ENCODE assay signal across 8 cellular contexts in the genomic region with DNA sequence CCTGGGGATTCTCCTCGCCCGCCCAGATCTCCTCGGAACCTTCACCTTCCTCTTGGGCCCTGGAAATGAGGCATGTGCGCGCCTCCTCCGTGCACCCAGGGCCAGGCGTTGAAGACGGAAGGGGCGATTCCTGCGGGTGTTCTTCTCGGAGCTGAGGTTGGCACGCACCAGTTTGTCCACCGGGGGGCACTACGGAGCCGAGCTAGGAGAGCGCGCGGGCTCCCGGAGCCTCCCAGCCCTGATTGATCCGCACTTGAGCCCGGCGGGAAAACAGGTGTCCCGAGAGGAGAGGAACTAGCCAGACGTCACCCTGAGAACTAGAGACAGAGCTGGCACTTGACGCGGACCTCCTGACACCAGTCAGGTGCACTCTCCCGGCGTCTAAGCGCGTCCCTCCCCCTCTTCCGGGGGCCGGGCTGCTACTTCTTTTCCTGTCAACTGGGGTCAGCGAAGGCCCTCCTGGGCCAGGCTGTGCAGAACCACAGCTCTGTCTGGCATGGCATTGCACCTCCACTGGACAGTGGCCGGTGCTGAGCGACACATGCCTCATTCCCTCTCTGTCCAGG. TPM values are rescaled to one million over a fixed set of nuclear protein-coding genes. Genes with fewer than 3 reads are reported as not detected.
A peak's percentile ranks its signal among the peaks of the same experiment; 100 is the strongest.
DNase-seq lines count a peak whose midpoint lies in the region; ATAC-seq and TF ChIP-seq lines count a peak whose summit lies in the region.

No MANE protein-coding gene starts in this region.

- H3K9ac ChIP-seq in MM.1S (ENCODE audit: low read length): peak overlapping the region; percentile 40; the same call in 1 of the 2 replicates

- H3K4me2 ChIP-seq in MM.1S (ENCODE audit: low read depth, low read length) (peak overlapping the region; percentile 91), osteoblast (ENCODE audit: insufficient read depth, low read length) (peak overlapping the region; percentile 78)

- POLR2A ChIA-PET in CD8-positive, alpha-beta T cell (lab: Charles Lee): interaction anchor here (1.4 kb wide), 1 partner anchor 21 kb away, joined by 5 read pairs; a partner anchor contains a TSS

- no peaks in the 10 kb centered on the region for H3K27me3 ChIP-seq in CD8-positive, alpha-beta T cell (ENCODE audit: insufficient read depth, low read length)
- 0 out of 2 replicates have a peak, but pooled peaks cover 4% of the 10 kb centered on the region for H3K27me3 ChIP-seq in MM.1S (replicated peaks; ENCODE audit: insufficient read depth, low read length)
- H3K27me3 ChIP-seq in osteoblast (ENCODE audit: insufficient read depth, low read length): no peaks in the 10 kb centered on the region
- H3K27me3 ChIP-seq in testis: no peaks in the 10 kb centered on the region

- H3K9me3 ChIP-seq in CD8-positive, alpha-beta T cell (ENCODE audit: low read length): no peaks in the 10 kb centered on the region
- no peaks in the 10 kb centered on the region for H3K9me3 ChIP-seq in MM.1S (replicated peaks; ENCODE audit: insufficient read depth, low read length)
- no peaks in the 10 kb centered on the region for H3K9me3 ChIP-seq in osteoblast (ENCODE audit: low read depth, low read length)
- H3K9me3 ChIP-seq in testis: no peaks in the 10 kb centered on the region

- TF ChIP-seq CTCF in CD8-positive, alpha-beta T cell (IDR thresholded peaks at IDR 0.05): peak; percentile 70
- TF ChIP-seq CTCF in MM.1S (IDR thresholded peaks at IDR 0.05; ENCODE audit: low read length) (peak; percentile 89), osteoblast (IDR thresholded peaks at IDR 0.05; ENCODE audit: extremely low read depth, low read depth, low read length) (peak; percentile 86), testis (IDR thresholded peaks at IDR 0.05) (peak; percentile 49 to 79 (median 71))

- peaks cover 9% of the 10 kb centered on the region; the same call in 1 of the 2 replicates for H3F3A ChIP-seq in MM.1S (ENCODE audit: insufficient read depth, low read length)

- CTCF ChIA-PET in CD8-positive, alpha-beta T cell (lab: Charles Lee): interaction anchor here (0.9 to 6.8 kb wide), 20 partner anchors 9 to 593 kb away, joined by 3 to 59 read pairs (median 4); a partner anchor contains a TSS

- no peaks in the 10 kb centered on the region for H3K36me3 ChIP-seq in CD8-positive, alpha-beta T cell (ENCODE audit: insufficient read depth, low read length)
- no peaks in the 10 kb centered on the region for H3K36me3 ChIP-seq in MM.1S (replicated peaks; ENCODE audit: insufficient read depth, low read length)
- H3K36me3 ChIP-seq in osteoblast (ENCODE audit: insufficient read depth, low read length): no peaks in the 10 kb centered on the region
- H3K36me3 ChIP-seq in testis (ENCODE audit: low read depth, missing control alignments): no peaks in the 10 kb centered on the region

- H3K4me1 Mint-ChIP-seq in CD8-positive, alpha-beta T cell (ENCODE audit: low read depth): peaks cover 12% of the 10 kb centered on the region

- H2AFZ ChIP-seq in MM.1S (ENCODE audit: low read length) (peak overlapping the region; percentile 78), osteoblast (ENCODE audit: low read length) (peak overlapping the region; percentile 97)

- no peaks in the 10 kb centered on the region for H3K79me2 ChIP-seq in MM.1S (ENCODE audit: low read length)
- no peaks in the 10 kb centered on the region for H3K79me2 ChIP-seq in osteoblast (ENCODE audit: insufficient read depth, low read length)

- TF ChIP-seq POLR2A in testis (IDR thresholded peaks at IDR 0.05): no peak

- H3K9me3 Mint-ChIP-seq in CD8-positive, alpha-beta T cell: no peaks in the 10 kb centered on the region

- intact Hi-C loops in CD8-positive, alpha-beta T cell (cut with DNase I, micrococcal nuclease): loop anchor here (1.0 to 2.0 kb wide), 3 partner anchors 28 to 394 kb away; no protein-coding TSS in a partner anchor
- intact Hi-C loops in testis (cut with DNase I; ENCODE audit: low total_unique reads): no loop called here

- H3K4me3 Mint-ChIP-seq in CD8-positive, alpha-beta T cell: peak overlapping the region; percentile 86

- H3K27ac Mint-ChIP-seq in CD8-positive, alpha-beta T cell: no peak overlapping the region

- peak; percentile 58 to 86 (median 73) for DNase-seq in CD8-positive, alpha-beta T cell
- DNase-seq in MM.1S: peak; percentile 84
- DNase-seq in SHP77 treated with DMSO at 0.1 percent for 48 hours (lab: John Stamatoyannopoulos, UW): peak; percentile 86
- DNase-seq in activated gamma-delta T cell treated with Interleukin-2 at 50 U/mL for 16 hours: peak; percentile 76
- peak; percentile 63 for DNase-seq in globus pallidus (ENCODE audit: low spot score)
- DNase-seq in osteoblast (ENCODE audit: insufficient read length, low spot score, missing footprints): peak; percentile 95
- DNase-seq in testis: peak; percentile 91

- peak overlapping the region; percentile 78 for H3K4me3 ChIP-seq in CD8-positive, alpha-beta T cell (ENCODE audit: low read depth, low read length)
- H3K4me3 ChIP-seq in MM.1S (ENCODE audit: low read length) (peak overlapping the region; percentile 56), osteoblast (ENCODE audit: insufficient read depth, low read length) (peak overlapping the region; percentile 62), testis (peak overlapping the region; percentile 4 to 53)

- 1% methylated on average over 12 to 35 of the region's 35 CpGs for WGBS in testis, 2 donors

- H3K9me2 ChIP-seq in MM.1S (replicated peaks; ENCODE audit: insufficient read depth, low read length): no peaks in the 10 kb centered on the region

- no peaks in the 10 kb centered on the region for H3K27me3 Mint-ChIP-seq in CD8-positive, alpha-beta T cell (ENCODE audit: low read depth)

- H3K4me1 ChIP-seq in CD8-positive, alpha-beta T cell (ENCODE audit: insufficient read depth, low read length): peaks cover 8% of the 10 kb centered on the region
- H3K4me1 ChIP-seq in MM.1S (ENCODE audit: low read length) (0 out of 2 replicates have a peak, but pooled peaks cover 3% of the 10 kb centered on the region), osteoblast (ENCODE audit: insufficient read depth, low read length) (peaks cover 27% of the 10 kb centered on the region), testis (peaks cover 4% of the 10 kb centered on the region)

- H3K36me3 Mint-ChIP-seq in CD8-positive, alpha-beta T cell: no peaks in the 10 kb centered on the region

- H4K20me1 ChIP-seq in MM.1S (ENCODE audit: insufficient read depth, low read length) (no peaks in the 10 kb centered on the region), osteoblast (ENCODE audit: insufficient read depth, low read length) (no peaks in the 10 kb centered on the region)

- H3K27ac ChIP-seq in CD8-positive, alpha-beta T cell (ENCODE audit: low read depth, low read length): no peak overlapping the region
- H3K27ac ChIP-seq in MM.1S (ENCODE audit: low read length) (no peak overlapping the region), osteoblast (ENCODE audit: low read depth, low read length) (no peak overlapping the region), testis (no peak overlapping the region)

- ATAC-seq in CD8-positive, alpha-beta T cell: peak; percentile 94
- peak; percentile 67 for ATAC-seq in GM21390 (IDR thresholded peaks at IDR 0.05; ENCODE audit: unreplicated experiment)

RNA-seq across cellular contexts. Expression of a gene that starts 18.3 kb away (rescaled TPM):
- not detected for total RNA-seq in CD8-positive, alpha-beta T cell
- total RNA-seq in osteoblast (10.9 and 22.4 TPM in 2 replicates), testis (10 to 100 TPM; 10.8 to 21.7 TPM)
- polyA plus RNA-seq in testis (ENCODE audit: insufficient read depth, low read depth, low replicate concordance): 9.5 TPM

RNA-seq across cellular contexts. Expression of a gene that starts 21.8 kb away (rescaled TPM):
- total RNA-seq in CD8-positive, alpha-beta T cell: not detected
- 28.6 and 38.0 TPM in 2 replicates for total RNA-seq in osteoblast
- 10 to 100 TPM; 28.3 to 34.3 TPM for total RNA-seq in testis
- polyA plus RNA-seq in testis (ENCODE audit: insufficient read depth, low read depth, low replicate concordance): 67.5 TPM

Comparison
In these comparisons a context has a peak if more than half of its experiments do, and no peak if none do; other contexts are left out.
1. RNA of a gene that starts 18.3 kb away (total RNA-seq): 10.8 to 21.7 TPM in testis and 10.9 to 22.4 TPM in osteoblast; not detected in CD8-positive, alpha-beta T cell; every median in the first group is over 10 times any median in the second.
2. RNA of a gene that starts 21.8 kb away (total RNA-seq): 28.3 to 34.3 TPM in testis and 28.6 to 38.0 TPM in osteoblast; not detected in CD8-positive, alpha-beta T cell; every median in the first group is over 10 times any median in the second.
3. Peak in every context shown above with its lines, with median percentiles within 50 percentile points of each other: DNase-seq, H3K4me3 ChIP-seq and CTCF ChIP-seq.